1 cellular context compared by ENCODE assay signal in the genomic region with DNA sequence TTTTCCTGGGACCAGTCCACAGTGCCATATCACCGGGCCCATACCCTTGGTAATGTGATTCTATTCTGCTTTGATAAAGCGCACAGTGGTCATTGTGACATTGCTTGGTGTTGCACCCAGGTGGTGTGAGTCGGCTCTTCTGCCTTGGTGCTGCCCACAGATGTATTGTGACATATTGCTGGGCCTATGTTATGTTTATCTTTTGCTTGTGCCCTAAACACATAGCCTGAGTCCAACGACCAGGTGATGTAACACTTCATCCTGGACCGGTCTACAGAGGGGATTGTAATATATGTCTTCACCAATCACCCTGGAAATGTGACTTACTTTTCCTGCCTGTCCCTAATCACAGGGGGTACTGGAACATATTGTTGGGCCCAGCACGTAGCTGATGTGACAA.
TF ChIP-seq lines count a peak whose summit lies in the region.

No MANE protein-coding gene starts in this region.

TF ChIP-seq in HepG2, 621 proteins besides CTCF, POLR2A, EP300 and RAD21 (continued from another document):
- TF ChIP-seq, protein P1, sequence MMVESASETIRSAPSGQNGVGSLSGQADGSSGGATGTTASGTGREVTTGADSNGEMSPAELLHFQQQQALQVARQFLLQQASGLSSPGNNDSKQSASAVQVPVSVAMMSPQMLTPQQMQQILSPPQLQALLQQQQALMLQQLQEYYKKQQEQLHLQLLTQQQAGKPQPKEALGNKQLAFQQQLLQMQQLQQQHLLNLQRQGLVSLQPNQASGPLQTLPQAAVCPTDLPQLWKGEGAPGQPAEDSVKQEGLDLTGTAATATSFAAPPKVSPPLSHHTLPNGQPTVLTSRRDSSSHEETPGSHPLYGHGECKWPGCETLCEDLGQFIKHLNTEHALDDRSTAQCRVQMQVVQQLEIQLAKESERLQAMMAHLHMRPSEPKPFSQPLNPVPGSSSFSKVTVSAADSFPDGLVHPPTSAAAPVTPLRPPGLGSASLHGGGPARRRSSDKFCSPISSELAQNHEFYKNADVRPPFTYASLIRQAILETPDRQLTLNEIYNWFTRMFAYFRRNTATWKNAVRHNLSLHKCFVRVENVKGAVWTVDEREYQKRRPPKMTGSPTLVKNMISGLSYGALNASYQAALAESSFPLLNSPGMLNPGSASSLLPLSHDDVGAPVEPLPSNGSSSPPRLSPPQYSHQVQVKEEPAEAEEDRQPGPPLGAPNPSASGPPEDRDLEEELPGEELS (CRISPR knock-in tag; IDR thresholded peaks at IDR 0.05), result peak; percentile 73
- TF ChIP-seq CENPX (CRISPR knock-in tag; IDR thresholded peaks at IDR 0.05) (no peak), ERF (CRISPR knock-in tag; IDR thresholded peaks at IDR 0.05) (no peak), POLR2G (IDR thresholded peaks at IDR 0.05; ENCODE audit: low read depth, low read length) (no peak), PITX1 (CRISPR knock-in tag; IDR thresholded peaks at IDR 0.05) (0 out of 2 replicates have a peak, but pooled peaks have one; percentile 13), ZNF207 (IDR thresholded peaks at IDR 0.05; ENCODE audit: borderline replicate concordance) (no peak), GATA4 (IDR thresholded peaks at IDR 0.05; ENCODE audit: borderline replicate concordance, low read depth) (no peak), NBN (conservative IDR thresholded peaks at IDR 0.05) (no peak), FOXA3 (CRISPR knock-in tag; IDR thresholded peaks at IDR 0.05) (peak; percentile 83), FOXC1 (CRISPR knock-in tag; IDR thresholded peaks at IDR 0.05; ENCODE audit: borderline replicate concordance) (no peak)
- TF ChIP-seq, protein P2, sequence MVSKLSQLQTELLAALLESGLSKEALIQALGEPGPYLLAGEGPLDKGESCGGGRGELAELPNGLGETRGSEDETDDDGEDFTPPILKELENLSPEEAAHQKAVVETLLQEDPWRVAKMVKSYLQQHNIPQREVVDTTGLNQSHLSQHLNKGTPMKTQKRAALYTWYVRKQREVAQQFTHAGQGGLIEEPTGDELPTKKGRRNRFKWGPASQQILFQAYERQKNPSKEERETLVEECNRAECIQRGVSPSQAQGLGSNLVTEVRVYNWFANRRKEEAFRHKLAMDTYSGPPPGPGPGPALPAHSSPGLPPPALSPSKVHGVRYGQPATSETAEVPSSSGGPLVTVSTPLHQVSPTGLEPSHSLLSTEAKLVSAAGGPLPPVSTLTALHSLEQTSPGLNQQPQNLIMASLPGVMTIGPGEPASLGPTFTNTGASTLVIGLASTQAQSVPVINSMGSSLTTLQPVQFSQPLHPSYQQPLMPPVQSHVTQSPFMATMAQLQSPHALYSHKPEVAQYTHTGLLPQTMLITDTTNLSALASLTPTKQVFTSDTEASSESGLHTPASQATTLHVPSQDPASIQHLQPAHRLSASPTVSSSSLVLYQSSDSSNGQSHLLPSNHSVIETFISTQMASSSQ (IDR thresholded peaks at IDR 0.05; ENCODE audit: low read depth), result no peak
- TF ChIP-seq, protein P2 (CRISPR knock-in tag; IDR thresholded peaks at IDR 0.05; ENCODE audit: borderline replicate concordance), result no peak
- TF ChIP-seq, protein P3, sequence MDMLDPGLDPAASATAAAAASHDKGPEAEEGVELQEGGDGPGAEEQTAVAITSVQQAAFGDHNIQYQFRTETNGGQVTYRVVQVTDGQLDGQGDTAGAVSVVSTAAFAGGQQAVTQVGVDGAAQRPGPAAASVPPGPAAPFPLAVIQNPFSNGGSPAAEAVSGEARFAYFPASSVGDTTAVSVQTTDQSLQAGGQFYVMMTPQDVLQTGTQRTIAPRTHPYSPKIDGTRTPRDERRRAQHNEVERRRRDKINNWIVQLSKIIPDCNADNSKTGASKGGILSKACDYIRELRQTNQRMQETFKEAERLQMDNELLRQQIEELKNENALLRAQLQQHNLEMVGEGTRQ (IDR thresholded peaks at IDR 0.05; ENCODE audit: low read depth, low read length), result no peak
- TF ChIP-seq, protein P3 (CRISPR knock-in tag; IDR thresholded peaks at IDR 0.05; ENCODE audit: borderline replicate concordance), result peak; percentile 42; the same call in 1 of the 2 replicates
